In genomic region chr7:50851451-50851850, GRCh38 we compare ENCODE assay signal across 19 cellular contexts.
DNase-seq lines count a peak whose midpoint lies in the region; ATAC-seq, FAIRE-seq and TF ChIP-seq lines count a peak whose summit lies in the region.
"Had no signal": no experiment of that assay in that cellular context is flagged by ENCODE, and none has a peak within 500 bp of the region (broad histone marks: within the 10 kb centered on the region; RNA-seq: fewer than 3 reads in every experiment).

No MANE protein-coding gene starts in this region.

- H2BK20ac ChIP-seq in H1 (ENCODE audit: low read length) = no peak overlapping the region

- POLR2A ChIA-PET in H1 (lab: Charles Lee; ENCODE audit: partially characterized antibody) = no interaction called here

- ATAC-seq in GM21717 (IDR thresholded peaks at IDR 0.05; ENCODE audit: unreplicated experiment) = no peak
- ATAC-seq in HG03439 (IDR thresholded peaks at IDR 0.05; ENCODE audit: unreplicated experiment) = no peak
- ATAC-seq: CD8-positive, alpha-beta T cell; left colon; stimulated activated naive CD8-positive, alpha-beta T cell treated with anti-CD3 and anti-CD28 coated beads, Interleukin-15, Interleukin-2, amounts not matched to agents 100 U/mL and 50 U/mL, for 24 hours; upper lobe of right lung had no signal

- H3K9ac ChIP-seq in H1 (replicated peaks in 1 of 4; ENCODE audit: extremely low read depth in 1 of 4, low read depth in 3 of 4, low read length in 3 of 4) = no peak overlapping the region

- no peak overlapping the region for H2BK15ac ChIP-seq in H1 (ENCODE audit: low read length)

- no peaks in the 10 kb centered on the region for H3K79me1 ChIP-seq in H1 (ENCODE audit: low read depth, low read length)

- no peak overlapping the region for H3K27ac ChIP-seq in H1 (ENCODE audit: low read depth, low read length)
- no peak overlapping the region for H3K27ac ChIP-seq in breast epithelium
- H3K27ac ChIP-seq: neutrophil, SJCRH30, upper lobe of right lung had no signal

- H4K8ac ChIP-seq in H1 (ENCODE audit: extremely low read depth, insufficient read depth, low read length) = peak overlapping the region; percentile 29; the same call in 1 of the 2 replicates

- DNase-seq in AG09309 (ENCODE audit: low read depth) (peak; percentile 27), HT1080 (ENCODE audit: low read depth) (peak; percentile 24), H1 (ENCODE audit: low read depth in 1 of 2, low spot score in 2 of 2) (no peak), kidney glomerular epithelial cell (lab: John Stamatoyannopoulos, UW) (peak; percentile 80), breast epithelium (ENCODE audit: low spot score in 2 of 2) (no peak), cerebellar cortex (ENCODE audit: low spot score) (no peak)
- DNase-seq: CD8-positive, alpha-beta T cell; effector CD8-positive, alpha-beta T cell; H9; KBM-7; left colon; NCI-H1048; SJCRH30; stimulated activated CD4-positive, alpha-beta T cell treated with anti-CD3 and anti-CD28 coated beads, Interleukin-15, amount 100 ng/mL, for 24 hours; stimulated activated naive CD8-positive, alpha-beta T cell treated with anti-CD3 and anti-CD28 coated beads, Interleukin-15, Interleukin-2, amounts not matched to agents 100 U/mL and 50 U/mL, for 24 hours; upper lobe of right lung had no signal

- no peak overlapping the region for H2BK12ac ChIP-seq in H1 (ENCODE audit: low read depth, low read length)

- H3K27me3 ChIP-seq in H1 (replicated peaks in 1 of 4; ENCODE audit: control insufficient read depth in 3 of 4, extremely low read depth in 1 of 4, insufficient read depth in 3 of 4, low read length in 3 of 4) = peaks cover 0 to 2% (median 0%) of the 10 kb centered on the region in 4 experiments; a peak in 2 of 7 replicates
- H3K27me3 ChIP-seq in breast epithelium = no peaks in the 10 kb centered on the region
- H3K27me3 ChIP-seq: neutrophil, upper lobe of right lung had no signal

- no peak overlapping the region for H2BK5ac ChIP-seq in H1 (ENCODE audit: low read depth, low read length)

- H4K20me1 ChIP-seq in H1 (replicated peaks in 1 of 2; ENCODE audit: control insufficient read depth in 1 of 2, insufficient read depth in 2 of 2, low read length in 2 of 2) = peaks cover 0 to 3% of the 10 kb centered on the region in 2 experiments

- no peak for TF ChIP-seq POLR2A in H1 (IDR thresholded peaks at IDR 0.05; ENCODE audit: control extremely low read depth in 1 of 2, low read depth in 2 of 2, low read length in 2 of 2)
- no peak for TF ChIP-seq POLR2A in breast epithelium (IDR thresholded peaks at IDR 0.05)

- H4K91ac ChIP-seq in H1 (replicated peaks; ENCODE audit: insufficient read length, low read length) = no peak overlapping the region

- no peak overlapping the region for H3K23ac ChIP-seq in H1 (ENCODE audit: insufficient read length)

- intact Hi-C loops in breast epithelium (cut with DNase I; ENCODE audit: low total_unique reads) = no loop called here

- H3K14ac ChIP-seq in H1 (ENCODE audit: insufficient read length) = no peak overlapping the region

- peaks cover 6% of the 10 kb centered on the region for H3K23me2 ChIP-seq in H1 (ENCODE audit: low read depth, low read length)

- H2AK5ac ChIP-seq in H1 (ENCODE audit: low read depth, low read length) = no peak overlapping the region

- no peak overlapping the region for H4K5ac ChIP-seq in H1 (ENCODE audit: insufficient read length, low read depth, low read length)

- H3K4ac ChIP-seq in H1 (replicated peaks; ENCODE audit: insufficient read length, low read depth, low read length) = no peak overlapping the region

- no peak for TF ChIP-seq CTCF in AG09309 (IDR thresholded peaks at IDR 0.05; ENCODE audit: control insufficient read depth, insufficient read depth, low read depth, low read length, missing control alignments)
- no peak for TF ChIP-seq CTCF in H1 (IDR thresholded peaks at IDR 0.05; ENCODE audit: control extremely low read depth in 1 of 3, insufficient read depth in 1 of 3, low read depth in 1 of 3, low read length in 3 of 3)
- no peak for TF ChIP-seq CTCF in breast epithelium (IDR thresholded peaks at IDR 0.05)

- CTCF ChIA-PET in H1 (lab: Charles Lee; ENCODE audit: partially characterized antibody) = interaction anchor here (1.0 kb wide), 1 partner anchor 208 kb away, joined by 4 read pairs; no protein-coding TSS in a partner anchor

- no peak overlapping the region for H3K4me2 ChIP-seq in H1 (ENCODE audit: insufficient read depth in 1 of 2, low read depth in 2 of 2, low read length in 2 of 2)

- 95% methylated on average over 7 of the region's 7 CpGs; no CpG with 5 or more reads in 1 of the 2 experiments for WGBS in H1 (ENCODE audit: extremely low coverage in 1 of 2, insufficient coverage in 1 of 2, insufficient read length in 1 of 2, insufficient replicate concordance in 2 of 2, low coverage in 1 of 2, low lambda C conversion rate in 2 of 2, missing lambda C conversion rate in 1 of 2), 2 experiments

- H3K36me3 ChIP-seq in H1 (ENCODE audit: control insufficient read depth in 2 of 4, insufficient read depth in 4 of 4, low read length in 3 of 4) (no peaks in the 10 kb centered on the region), breast epithelium (no peaks in the 10 kb centered on the region)
- H3K36me3 ChIP-seq: neutrophil, SJCRH30, upper lobe of right lung had no signal

- FAIRE-seq in H1 (lab: Jason Lieb, UNC) = no peak

- H3K4me3 ChIP-seq in AG09309 (ENCODE audit: control insufficient read depth, low read depth, low read length) (no peak overlapping the region), H1 (ENCODE audit: extremely low read depth in 1 of 4, insufficient read depth in 2 of 4, low read depth in 3 of 4, low read length in 4 of 4) (no peak overlapping the region), breast epithelium (no peak overlapping the region)
- H3K4me3 ChIP-seq: SJCRH30, upper lobe of right lung had no signal

- H3K79me2 ChIP-seq in H1 (ENCODE audit: control insufficient read depth in 1 of 2, insufficient read depth in 2 of 2, low read length in 2 of 2) = no peaks in the 10 kb centered on the region

- no peak overlapping the region for H2BK120ac ChIP-seq in H1 (replicated peaks; ENCODE audit: low read depth, low read length)

- no peak overlapping the region for H3K56ac ChIP-seq in H1 (replicated peaks; ENCODE audit: insufficient read length, low read depth, low read length)

- no peak overlapping the region for H2AFZ ChIP-seq in H1 (ENCODE audit: low read length)

- TF ChIP-seq RAD21 in H1 (IDR thresholded peaks at IDR 0.05 in 1 of 2, conservative IDR thresholded peaks at IDR 0.05 in 1 of 2; ENCODE audit: low read depth in 2 of 2, low read length in 2 of 2) = no peak

- TF ChIP-seq EP300 in H1 (IDR thresholded peaks at IDR 0.05; ENCODE audit: borderline replicate concordance in 1 of 2, low read depth in 2 of 2, low read length in 2 of 2) = no peak

- H3K9me3 ChIP-seq in H1 (ENCODE audit: insufficient read depth in 2 of 2, low read depth in 1 of 2, low read length in 1 of 2) (no peaks in the 10 kb centered on the region), breast epithelium (no peaks in the 10 kb centered on the region)
- H3K9me3 ChIP-seq: neutrophil, SJCRH30, upper lobe of right lung had no signal

- H3K18ac ChIP-seq in H1 (ENCODE audit: extremely low read depth, low read length) = no peak overlapping the region

- H3K4me1 ChIP-seq in H1 (replicated peaks in 1 of 4; ENCODE audit: control insufficient read depth in 3 of 4, insufficient read depth in 4 of 4, low read length in 3 of 4) (no peaks in the 10 kb centered on the region), breast epithelium (no peaks in the 10 kb centered on the region)
- H3K4me1 ChIP-seq: SJCRH30, upper lobe of right lung had no signal

TF ChIP-seq in H1, 55 proteins besides CTCF, POLR2A, EP300 and RAD21:
- TF ChIP-seq SP4 (IDR thresholded peaks at IDR 0.05; ENCODE audit: low read length) (no peak), MAFK (IDR thresholded peaks at IDR 0.05; ENCODE audit: low read depth, low read length) (no peak), KDM5A (IDR thresholded peaks at IDR 0.05; ENCODE audit: low read length) (no peak), SUZ12 (IDR thresholded peaks at IDR 0.05; ENCODE audit: low read length) (no peak), SAP30 (IDR thresholded peaks at IDR 0.05; ENCODE audit: insufficient read depth, insufficient replicate concordance, low read length) (no peak), BRCA1 (IDR thresholded peaks at IDR 0.05; ENCODE audit: low read depth, low read length) (no peak)

Comparison
In these comparisons a context has a peak if more than half of its experiments do, and no peak if none do; other contexts are left out.
1. DNase-seq: peak in AG09309 (single experiment), HT1080 (single experiment) and kidney glomerular epithelial cell (single experiment); none in H1 (0 of 2), breast epithelium (0 of 2) and cerebellar cortex (single experiment).